In genomic region chr7:153522261-153522660, GRCh38 we compare ENCODE assay signal across 16 cellular contexts.
"Had no signal": no experiment of that assay in that cellular context is flagged by ENCODE, and none has a peak within 500 bp of the region (broad histone marks: within the 10 kb centered on the region; RNA-seq: fewer than 3 reads in every experiment).

No MANE protein-coding gene starts in this region.

- H3K9ac ChIP-seq: parathyroid adenoma had no signal

- H3K4me3 ChIP-seq: lower lobe of right lung, SJSA1 had no signal

- H2AFZ ChIP-seq: parathyroid adenoma had no signal

- H3K9me3 ChIP-seq: lower lobe of right lung had no signal

- H3K79me2 ChIP-seq: parathyroid adenoma had no signal

- H3K27ac ChIP-seq: epithelial cell of prostate, lower lobe of right lung, parathyroid adenoma, SJSA1 had no signal

- H3K27me3 ChIP-seq: SJSA1 had no signal

- H3K36me3 ChIP-seq: lower lobe of right lung, SJSA1 had no signal

- H3K4me1 ChIP-seq: lower lobe of right lung, parathyroid adenoma, SJSA1 had no signal

- DNase-seq: activated B cell treated with CpG ODN at 0.5 μM for 24 hours; activated CD4-positive, alpha-beta T cell treated with anti-CD3 and anti-CD28 coated beads, Interleukin-2, amount 10 ng/mL, durations not matched to agents 7 days and 5 days; activated CD8-positive, alpha-beta memory T cell treated with anti-CD3 and anti-CD28 coated beads for 24 hours; activated naive CD4-positive, alpha-beta T cell; activated naive CD8-positive, alpha-beta T cell treated with anti-CD3 and anti-CD28 coated beads, Interleukin-2, amount 10 ng/mL, durations not matched to agents 7 days and 5 days; islet precursor cell; lower lobe of right lung; retina; small intestine; stimulated activated CD4-positive, alpha-beta T cell treated with anti-CD3 and anti-CD28 coated beads, Interleukin-4, amount 100 ng/mL, for 4 hours; stimulated activated CD8-positive, alpha-beta memory T cell treated with anti-CD3 and anti-CD28 coated beads, Interleukin-4, amount 100 ng/mL, for 48 hours; stimulated activated naive CD4-positive, alpha-beta T cell treated with Interleukin-2 at 50 U/mL for 16 hours; T-helper 2 cell had no signal
